Comparison of ENCODE assay signal across 7 cellular contexts in the genomic region with DNA sequence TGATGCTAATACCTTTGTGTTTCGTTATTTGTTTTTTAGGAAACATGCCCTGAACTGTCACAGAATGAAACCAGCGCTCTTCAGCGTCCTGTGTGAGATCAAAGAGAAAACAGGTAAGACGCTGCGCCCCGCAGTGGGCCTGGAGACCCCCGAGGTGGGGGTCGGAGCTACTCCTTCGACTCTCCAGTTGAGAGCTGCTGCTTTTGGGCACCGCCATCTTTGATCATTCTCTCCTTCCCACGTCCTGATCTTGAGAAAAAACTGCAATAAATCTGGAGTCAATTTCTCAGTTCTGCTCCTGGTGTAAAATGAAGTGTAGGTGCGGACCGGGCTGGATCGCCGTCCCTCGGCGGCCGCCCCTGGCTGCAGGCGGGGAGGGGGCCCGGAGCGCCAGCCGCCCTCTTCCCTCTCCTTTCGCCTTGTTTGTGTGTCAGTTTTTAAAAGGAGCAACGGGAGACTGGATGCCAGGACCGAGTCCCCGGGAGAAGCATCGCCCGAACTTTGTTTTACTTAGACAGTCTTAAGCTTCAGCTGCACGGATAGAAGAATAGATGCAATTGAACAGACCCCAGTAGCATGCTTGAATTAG. TPM values are rescaled to one million over a fixed set of nuclear protein-coding genes. Genes with fewer than 3 reads are reported as not detected.
DNase-seq lines count a peak whose midpoint lies in the region; ATAC-seq, FAIRE-seq and TF ChIP-seq lines count a peak whose summit lies in the region.

No MANE protein-coding gene starts in this region.

- no peaks in the 10 kb centered on the region for H3K9me3 Mint-ChIP-seq in nephron progenitor cell

- peak overlapping the region; percentile 73 for H3K27ac ChIP-seq in epithelial cell of prostate

- no peak overlapping the region for H3K27ac Mint-ChIP-seq in nephron progenitor cell

- no peaks in the 10 kb centered on the region for H3K36me3 Mint-ChIP-seq in nephron progenitor cell (ENCODE audit: low read depth)

- no peak for TF ChIP-seq CTCF in nephron progenitor cell (IDR thresholded peaks at IDR 0.05)

- H3K4me1 Mint-ChIP-seq in nephron progenitor cell: peaks cover 74% of the 10 kb centered on the region

- peak; percentile 64 for FAIRE-seq in GM12892 (lab: Jason Lieb, UNC)

- H3K4me3 Mint-ChIP-seq in nephron progenitor cell: peak overlapping the region; percentile 89

- H3K27me3 Mint-ChIP-seq in nephron progenitor cell (ENCODE audit: low read depth, poor library complexity): peaks cover 49% of the 10 kb centered on the region

- DNase-seq in GM12892 (ENCODE audit: insufficient read length) (no peak), RKO (ENCODE audit: low spot score) (peak; percentile 68), epithelial cell of prostate (ENCODE audit: low read depth, low spot score) (no peak), nephron progenitor cell (peak; percentile 25), NCI-H2196 (lab: John Stamatoyannopoulos, UW; ENCODE audit: unreplicated experiment) (no peak), NCI-H1694 (lab: John Stamatoyannopoulos, UW) (no peak)

- no peak for ATAC-seq in GM21786 (IDR thresholded peaks at IDR 0.05; ENCODE audit: unreplicated experiment)

- no peak for TF ChIP-seq POLR2A in GM12892 (IDR thresholded peaks at IDR 0.05; ENCODE audit: low read depth, low read length)

RNA-seq across cellular contexts. Expression of a gene that starts 1.4 kb away (rescaled TPM):
- 25.3 TPM for polyA plus RNA-seq in GM12892 (2012; ENCODE audit: missing spikeins)

RNA-seq across cellular contexts. Expression of a gene that starts 41.6 kb away (rescaled TPM):
- polyA plus RNA-seq in GM12892 (2012; ENCODE audit: missing spikeins): 74.3 TPM

Comparison
In these comparisons a context has a peak if more than half of its experiments do, and no peak if none do; other contexts are left out.
1. DNase-seq: peak in RKO (single experiment) and nephron progenitor cell (single experiment); none in GM12892 (single experiment), epithelial cell of prostate (single experiment), NCI-H2196 (single experiment) and NCI-H1694 (single experiment).